21 cellular contexts compared by ENCODE assay signal in genomic region chr13:28237944-28238343, GRCh38.
"Had no signal": no experiment of that assay in that cellular context is flagged by ENCODE, and none has a peak within 500 bp of the region (broad histone marks: within the 10 kb centered on the region; RNA-seq: fewer than 3 reads in every experiment).

No MANE protein-coding gene starts in this region.

- H3K36me3 ChIP-seq: uterus had no signal

- H3K27me3 Mint-ChIP-seq: activated naive CD4-positive, alpha-beta T cell treated with anti-CD3 and anti-CD28 coated beads, Interleukin-2, amount 50 U/mL, for 24 hours; brain had no signal

- H3K4me3 ChIP-seq: heart left ventricle, left ventricle myocardium inferior, mucosa of descending colon, uterus had no signal

- H3K27me3 ChIP-seq: heart left ventricle, uterus had no signal

- DNase-seq: activated CD8-positive, alpha-beta memory T cell treated with anti-CD3 and anti-CD28 coated beads for 24 hours; activated CD8-positive, alpha-beta memory T cell treated with anti-CD3 and anti-CD28 coated beads, Interleukin-2, amount 50 U/mL, for 4 hours; activated effector memory CD4-positive, alpha-beta T cell treated with Interleukin-2 at 50 U/mL for 16 hours; activated T-cell treated with anti-CD3 and anti-CD28 coated beads, Interleukin-2, amount 50 U/mL, for 48 hours; aorta; heart left ventricle; left ventricle myocardium inferior; mammary epithelial cell; mucosa of descending colon; nephron progenitor cell; occipital lobe; small intestine; stimulated activated CD4-positive, alpha-beta T cell treated with anti-CD3 and anti-CD28 coated beads, Interleukin-2, amount 100 ng/mL, for 24 hours; T-helper 9 cell; trophoblast cell; uterus had no signal

- H3K27ac ChIP-seq: epithelial cell of prostate, heart left ventricle, left ventricle myocardium inferior, uterus had no signal

- H3K27ac Mint-ChIP-seq: brain; nephron progenitor cell; stimulated activated effector memory CD8-positive, alpha-beta T cell treated with anti-CD3 and anti-CD28 coated beads, Interleukin-12 subunit alpha, Interleukin-12 subunit beta, amount 100 ng/mL, for 72 hours had no signal

- H3K9me3 Mint-ChIP-seq: activated naive CD4-positive, alpha-beta T cell treated with anti-CD3 and anti-CD28 coated beads, Interleukin-2, amount 50 U/mL, for 24 hours; brain; nephron progenitor cell; stimulated activated effector memory CD8-positive, alpha-beta T cell treated with anti-CD3 and anti-CD28 coated beads, Interleukin-12 subunit alpha, Interleukin-12 subunit beta, amount 100 ng/mL, for 72 hours had no signal

- H3K9me3 ChIP-seq: heart left ventricle, left ventricle myocardium inferior, mucosa of descending colon, uterus had no signal

- H3K4me1 ChIP-seq: left ventricle myocardium inferior, uterus had no signal

- ATAC-seq: heart left ventricle; mucosa of descending colon; sciatic nerve; stimulated activated effector memory CD8-positive, alpha-beta T cell treated with anti-CD3 and anti-CD28 coated beads, Interleukin-12 subunit alpha, Interleukin-12 subunit beta, amount 100 ng/mL, for 72 hours had no signal

- H3K4me3 Mint-ChIP-seq: activated naive CD4-positive, alpha-beta T cell treated with anti-CD3 and anti-CD28 coated beads, Interleukin-2, amount 50 U/mL, for 24 hours; brain; nephron progenitor cell; stimulated activated effector memory CD8-positive, alpha-beta T cell treated with anti-CD3 and anti-CD28 coated beads, Interleukin-12 subunit alpha, Interleukin-12 subunit beta, amount 100 ng/mL, for 72 hours had no signal
